9 cellular contexts compared by ENCODE assay signal in the genomic region with DNA sequence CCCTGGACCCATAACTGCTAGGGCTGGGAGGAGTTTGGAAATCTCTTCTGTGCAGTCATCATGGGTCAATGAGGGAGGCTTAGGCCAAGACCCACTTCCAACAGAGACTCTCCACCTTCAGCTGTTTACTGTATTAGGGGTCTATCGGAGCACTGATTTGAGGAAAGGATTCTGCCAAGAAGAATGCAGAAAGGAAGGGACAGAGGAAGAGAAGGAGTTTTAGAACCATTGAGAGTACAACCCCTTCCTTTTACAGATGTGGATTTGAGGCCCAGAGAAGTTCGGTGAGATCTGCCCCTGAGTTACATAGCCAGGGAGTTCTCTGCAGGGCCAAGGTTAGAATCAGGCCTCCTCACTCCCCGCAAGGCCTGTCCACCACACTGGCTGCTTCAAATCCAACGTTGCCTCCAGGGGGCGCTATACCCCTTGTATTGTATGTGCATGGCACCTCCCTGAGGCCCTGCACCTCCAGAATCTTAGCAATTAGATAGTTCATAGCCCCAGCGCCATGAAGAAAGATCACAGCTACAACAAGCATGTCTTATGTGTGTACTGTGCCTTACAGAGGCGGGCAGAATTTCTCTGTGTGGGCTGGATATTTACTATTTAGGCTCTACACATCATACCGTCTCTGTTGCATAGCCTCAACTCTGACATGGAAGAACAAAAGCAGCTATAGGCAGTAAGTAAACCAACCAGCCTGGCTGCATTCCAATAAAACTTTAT.
DNase-seq lines count a peak whose midpoint lies in the region; TF ChIP-seq lines count a peak whose summit lies in the region.
"Had no signal": no experiment of that assay in that cellular context is flagged by ENCODE, and none has a peak within 500 bp of the region (broad histone marks: within the 10 kb centered on the region; RNA-seq: fewer than 3 reads in every experiment).

No MANE protein-coding gene starts in this region.

- H3K4me3 ChIP-seq in HFF-Myc (replicated peaks; ENCODE audit: low read depth, low read length) = no peak overlapping the region
- no peak overlapping the region for H3K4me3 ChIP-seq in astrocyte of the cerebellum (ENCODE audit: low read depth, low read length)
- H3K4me3 ChIP-seq: BLaER1 treated with 17β-estradiol and CSF1 and Interleukin-3, amounts not matched to agents 10 nM and 100 nM had no signal

- TF ChIP-seq CTCF in HFF-Myc (IDR thresholded peaks at IDR 0.05; ENCODE audit: low read depth, low read length, missing control alignments) (peak; percentile 80), astrocyte of the cerebellum (IDR thresholded peaks at IDR 0.05; ENCODE audit: low read depth, low read length, missing control alignments) (peak; percentile 76)

- in situ Hi-C loops in astrocyte of the cerebellum (cut with HindIII; ENCODE audit: low sequenced_read_pairs) = loop anchor here (25.0 kb wide), 1 partner anchor 234 kb away; no protein-coding TSS in a partner anchor

- DNase-seq in NCI-H1417 (lab: John Stamatoyannopoulos, UW) = peak; percentile 40 to 74 (median 67)
- DNase-seq in NCI-H1417 treated with DMSO at 0.1 percent for 48 hours (lab: John Stamatoyannopoulos, UW) = no peak
- peak; percentile 85 for DNase-seq in HFF-Myc (ENCODE audit: extremely low read depth, low read depth)
- peak; percentile 83 for DNase-seq in MV-4-11 (lab: John Stamatoyannopoulos, UW)
- peak in 3 of 5 experiments; percentile 30 to 65 (median 60) for DNase-seq in T-helper 2 cell
- peak; percentile 91 for DNase-seq in astrocyte of the cerebellum (ENCODE audit: low read depth)
- peak; percentile 93 for DNase-seq in iPS DF 4.7 (ENCODE audit: extremely low read depth, low spot score)
- peak; percentile 70 for DNase-seq in stimulated activated CD4-positive, alpha-beta T cell treated with anti-CD3 and anti-CD28 coated beads, Interleukin-12 subunit alpha, Interleukin-12 subunit beta, amount 100 ng/mL, for 4 hours
